ENCODE assay signal across 9 cellular contexts in the genomic region with DNA sequence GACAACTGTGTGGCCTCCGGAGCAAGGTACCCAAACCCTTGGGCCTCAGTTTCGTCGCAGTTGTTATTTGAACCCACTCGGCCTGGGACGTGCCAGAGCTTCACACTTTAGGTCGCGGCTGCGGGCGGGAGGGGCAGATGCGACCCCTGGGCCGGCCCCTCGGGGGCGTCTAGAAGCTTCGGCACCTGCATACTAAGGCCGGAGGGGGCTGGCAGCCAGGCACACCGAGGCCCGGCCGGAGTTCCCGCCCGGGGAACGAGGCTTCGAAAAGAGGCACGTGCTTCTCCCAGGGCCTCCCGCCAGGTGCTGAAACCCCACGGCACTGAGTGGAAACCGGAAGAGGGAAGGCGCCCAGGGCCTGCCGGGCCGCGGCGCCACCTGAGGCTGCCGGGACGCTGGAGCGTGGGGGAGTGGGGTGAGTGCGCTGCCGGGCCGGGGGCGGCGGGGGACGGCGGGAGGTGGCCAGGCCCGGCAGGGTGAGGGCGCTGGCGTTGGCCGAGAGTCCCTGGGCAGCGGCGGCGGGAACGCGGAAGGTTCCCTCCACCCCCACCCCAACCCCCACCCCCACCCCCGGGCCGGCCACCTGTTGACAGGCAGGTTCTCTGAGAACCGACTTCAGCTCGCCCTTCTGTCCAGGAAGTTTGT. TPM values are rescaled to one million over a fixed set of nuclear protein-coding genes. Genes with fewer than 3 reads are reported as not detected.
DNase-seq lines count a peak whose midpoint lies in the region; ATAC-seq, FAIRE-seq and TF ChIP-seq lines count a peak whose summit lies in the region.
"Had no signal": no experiment of that assay in that cellular context is flagged by ENCODE, and none has a peak within 500 bp of the region (broad histone marks: within the 10 kb centered on the region; RNA-seq: fewer than 3 reads in every experiment).

No MANE protein-coding gene starts in this region.

- no peak for TF ChIP-seq EP300 in GM12878 (IDR thresholded peaks at IDR 0.05; ENCODE audit: borderline replicate concordance in 1 of 2, control insufficient read depth in 1 of 2, low read depth in 2 of 2, low read length in 2 of 2)

- no peak overlapping the region for H2BK12ac ChIP-seq in mesenchymal stem cell (ENCODE audit: low read length in 2 of 2)

- POLR2A ChIA-PET in GM12878 (lab: Charles Lee) = no interaction called here
- POLR2A ChIA-PET in naive thymus-derived CD4-positive, alpha-beta T cell (lab: Charles Lee) = no interaction called here

- SMC1A ChIA-PET in GM12878 (lab: Charles Lee; ENCODE audit: uncharacterized antibody, unreplicated experiment) = no interaction called here

- no peak overlapping the region for H2BK5ac ChIP-seq in mesenchymal stem cell (ENCODE audit: low read depth, low read length, poor library complexity, severe bottlenecking)

- intact Hi-C loops in GM12878 (cut with micrococcal nuclease; ENCODE audit: unreplicated experiment) = loop anchor here (10.0 kb wide), 3 partner anchors 275 to 605 kb away; no protein-coding TSS in a partner anchor
- intact Hi-C loops in naive thymus-derived CD4-positive, alpha-beta T cell (cut with micrococcal nuclease) = loop anchor here in 1 of 2 donors (1.0 to 10.0 kb wide), 3 partner anchors 11 to 365 kb away; no protein-coding TSS in a partner anchor

- no peak for TF ChIP-seq RAD21 in GM12878 (IDR thresholded peaks at IDR 0.05; ENCODE audit: insufficient read depth, low read depth, low read length)

- H3K4me2 ChIP-seq in GM12878 (ENCODE audit: control insufficient read depth, insufficient read depth) (no peak overlapping the region), MM.1S (ENCODE audit: low read depth, low read length) (no peak overlapping the region), mesenchymal stem cell (ENCODE audit: low read length, poor library complexity, severe bottlenecking) (no peak overlapping the region)

- H3K4me3 Mint-ChIP-seq in naive thymus-derived CD4-positive, alpha-beta T cell = peak overlapping the region in 9 of 10 donors; percentile 56 to 77 (median 70)

- peaks cover 0 to 11% (median 0%) of the 10 kb centered on the region in 5 donors for H3K36me3 Mint-ChIP-seq in naive thymus-derived CD4-positive, alpha-beta T cell

- H3K4me3 ChIP-seq in GM12878 (0 out of 2 replicates have a peak overlapping the region, but pooled peaks have one; percentile 31), MM.1S (ENCODE audit: low read length) (no peak overlapping the region), mesenchymal stem cell (ENCODE audit: insufficient read depth in 1 of 2, low read depth in 1 of 2, low read length in 2 of 2) (peak overlapping the region in 1 of 2 experiments; percentile 41)
- H3K4me3 ChIP-seq in naive thymus-derived CD4-positive, alpha-beta T cell (ENCODE audit: low read length) = no peak overlapping the region
- H3K4me3 ChIP-seq: colonic mucosa had no signal

- peak overlapping the region in 1 of 9 donors; percentile 34 for H3K27ac Mint-ChIP-seq in naive thymus-derived CD4-positive, alpha-beta T cell

- no peak for TF ChIP-seq POLR2A in GM12878 (IDR thresholded peaks at IDR 0.05; ENCODE audit: low read depth, low read length)

- no peak overlapping the region for H2AK5ac ChIP-seq in mesenchymal stem cell (ENCODE audit: low read length, severe bottlenecking)

- peak; percentile 38 for DNase-seq in ACHN
- DNase-seq in GM13976 (ENCODE audit: low spot score) = peak; percentile 24
- no peak for DNase-seq in GM12878 (ENCODE audit: low read depth, low spot score)
- no peak for DNase-seq in naive thymus-derived CD4-positive, alpha-beta T cell
- DNase-seq in SIG-M5 (lab: John Stamatoyannopoulos, UW) = no peak
- DNase-seq in MM.1S = no peak
- no peak for DNase-seq in mesenchymal stem cell
- DNase-seq in UCSD-AML1 (lab: John Stamatoyannopoulos, UW; ENCODE audit: unreplicated experiment) = no peak
- DNase-seq: colonic mucosa had no signal

- H3K36me3 ChIP-seq in GM12878 (ENCODE audit: control insufficient read depth in 2 of 2, insufficient read depth in 2 of 2, low read length in 1 of 2) = no peaks in the 10 kb centered on the region; a peak in 1 of 4 replicates
- no peaks in the 10 kb centered on the region for H3K36me3 ChIP-seq in naive thymus-derived CD4-positive, alpha-beta T cell (ENCODE audit: control insufficient read depth in 2 of 3, insufficient read depth in 3 of 3, low read length in 3 of 3)
- H3K36me3 ChIP-seq in MM.1S (replicated peaks; ENCODE audit: insufficient read depth, low read length) = no peaks in the 10 kb centered on the region
- peaks cover 0 to 2% of the 10 kb centered on the region in 2 experiments for H3K36me3 ChIP-seq in mesenchymal stem cell (ENCODE audit: control insufficient read depth in 1 of 2, insufficient read depth in 2 of 2, low read depth in 1 of 2, low read length in 2 of 2)
- H3K36me3 ChIP-seq: colonic mucosa had no signal

- H2BK120ac ChIP-seq in mesenchymal stem cell (ENCODE audit: low read depth, low read length) = no peak overlapping the region

- no peaks in the 10 kb centered on the region for H3F3A ChIP-seq in MM.1S (ENCODE audit: insufficient read depth, low read length)

- H3K9ac ChIP-seq in GM12878 (ENCODE audit: control insufficient read depth, insufficient read depth, low read length) (no peak overlapping the region), MM.1S (ENCODE audit: low read length) (no peak overlapping the region), mesenchymal stem cell (ENCODE audit: low read length) (no peak overlapping the region)

- in situ Hi-C loops in ACHN (cut with HindIII; ENCODE audit: low pct_ligation_motif_present, low pct_unique_long_range_greater_than_20kb, low sequenced_read_pairs) (no loop called here), GM13976 (cut with MboI; ENCODE audit: low sequenced_read_pairs, unreplicated experiment) (no loop called here), GM12878 (cut with MboI) (no loop called here)

- peak overlapping the region; percentile 4; the same call in 1 of the 2 replicates for H2AFZ ChIP-seq in GM12878 (ENCODE audit: control insufficient read depth, low read depth, low read length)
- H2AFZ ChIP-seq in MM.1S (ENCODE audit: low read length) = no peak overlapping the region
- H2AFZ ChIP-seq in mesenchymal stem cell (ENCODE audit: low read depth, low read length) = no peak overlapping the region

- BruUV-seq in GM12878 (replicated peaks; lab: Mats Ljungman, UMichigan) = no TSS peak

- 28% methylated on average over 33 of the region's 54 CpGs for WGBS in GM12878 (ENCODE audit: insufficient coverage, insufficient replicate concordance, low lambda C conversion rate, missing lambda C conversion rate)
- WGBS in mesenchymal stem cell = 5% methylated on average over 24 of the region's 54 CpGs

- H3K4ac ChIP-seq in mesenchymal stem cell (ENCODE audit: low read depth in 1 of 2, low read length in 2 of 2) = no peak overlapping the region

- H3K9me3 ChIP-seq in GM12878 (replicated peaks; ENCODE audit: control insufficient read depth, insufficient read depth, low read length) (no peaks in the 10 kb centered on the region; the same call in 1 of the 3 replicates), MM.1S (replicated peaks; ENCODE audit: insufficient read depth, low read length) (no peaks in the 10 kb centered on the region), mesenchymal stem cell (ENCODE audit: control insufficient read depth, low read length) (no peaks in the 10 kb centered on the region)
- H3K9me3 ChIP-seq in naive thymus-derived CD4-positive, alpha-beta T cell (ENCODE audit: control insufficient read depth in 2 of 3, low read length in 3 of 3) = no peaks in the 10 kb centered on the region
- H3K9me3 ChIP-seq: colonic mucosa had no signal

- H3K79me1 ChIP-seq in mesenchymal stem cell (replicated peaks; ENCODE audit: low read length, poor library complexity, severe bottlenecking) = no peaks in the 10 kb centered on the region

- peaks cover 22 to 49% (median 43%) of the 10 kb centered on the region in 7 donors for H3K4me1 Mint-ChIP-seq in naive thymus-derived CD4-positive, alpha-beta T cell

- peaks cover 75 to 86% (median 82%) of the 10 kb centered on the region in 5 donors for H3K27me3 Mint-ChIP-seq in naive thymus-derived CD4-positive, alpha-beta T cell

- peak; percentile 62 for ATAC-seq in GM12878
- peak; percentile 24 for ATAC-seq in naive thymus-derived CD4-positive, alpha-beta T cell

- peaks cover 5 to 18% of the 10 kb centered on the region in 2 experiments for H3K27me3 ChIP-seq in GM12878 (replicated peaks in 1 of 2; ENCODE audit: control insufficient read depth in 2 of 2, insufficient read depth in 2 of 2, low read length in 1 of 2)
- peaks cover 1 to 15% of the 10 kb centered on the region in 2 donors for H3K27me3 ChIP-seq in naive thymus-derived CD4-positive, alpha-beta T cell (ENCODE audit: control insufficient read depth in 2 of 2, insufficient read depth in 2 of 2, low read length in 2 of 2)
- H3K27me3 ChIP-seq in MM.1S (replicated peaks; ENCODE audit: insufficient read depth, low read length) = no peaks in the 10 kb centered on the region
- H3K27me3 ChIP-seq in mesenchymal stem cell (ENCODE audit: control insufficient read depth in 1 of 2, insufficient read depth in 1 of 2, low read length in 2 of 2) = peaks cover 64 to 92% of the 10 kb centered on the region in 2 experiments

- no peak overlapping the region for H3K18ac ChIP-seq in mesenchymal stem cell (ENCODE audit: low read depth in 1 of 2, low read length in 2 of 2)

- no peak overlapping the region for H3K23ac ChIP-seq in mesenchymal stem cell (ENCODE audit: low read length in 2 of 2)

- TF ChIP-seq CTCF in GM13976 (IDR thresholded peaks at IDR 0.05; ENCODE audit: borderline replicate concordance, control extremely low read depth, extremely low read depth, insufficient read depth, missing control alignments) = no peak
- no peak for TF ChIP-seq CTCF in GM12878 (IDR thresholded peaks at IDR 0.05 in 2 of 3, conservative IDR thresholded peaks at IDR 0.05 in 1 of 3; ENCODE audit: control insufficient read depth in 2 of 3, extremely low read depth in 1 of 3, insufficient read depth in 1 of 3, low read depth in 3 of 3, low read length in 3 of 3)
- TF ChIP-seq CTCF in MM.1S (IDR thresholded peaks at IDR 0.05; ENCODE audit: low read length) = no peak

- no peak overlapping the region for H3K27ac ChIP-seq in GM12878 (ENCODE audit: control insufficient read depth, insufficient read depth)
- H3K27ac ChIP-seq in naive thymus-derived CD4-positive, alpha-beta T cell (ENCODE audit: low read depth, low read length) = no peak overlapping the region
- no peak overlapping the region for H3K27ac ChIP-seq in MM.1S (ENCODE audit: low read length)
- H3K27ac ChIP-seq in mesenchymal stem cell (ENCODE audit: low read length, poor library complexity, severe bottlenecking) = no peak overlapping the region
- H3K27ac ChIP-seq: colonic mucosa had no signal

- no peak overlapping the region for H2BK15ac ChIP-seq in mesenchymal stem cell (ENCODE audit: low read depth, poor library complexity, severe bottlenecking)

- H3K9me3 Mint-ChIP-seq in naive thymus-derived CD4-positive, alpha-beta T cell = peaks cover 0 to 28% (median 8%) of the 10 kb centered on the region in 11 donors

- H4K8ac ChIP-seq in mesenchymal stem cell (ENCODE audit: low read length) = no peak overlapping the region

- no peaks in the 10 kb centered on the region for H3K9me2 ChIP-seq in MM.1S (replicated peaks; ENCODE audit: insufficient read depth, low read length)

- no peak overlapping the region for H4K91ac ChIP-seq in mesenchymal stem cell (ENCODE audit: low read length)

- no peaks in the 10 kb centered on the region for H4K20me1 ChIP-seq in GM12878 (ENCODE audit: control insufficient read depth, insufficient read depth)
- H4K20me1 ChIP-seq in MM.1S (ENCODE audit: insufficient read depth, low read length) = no peaks in the 10 kb centered on the region

- no peak for FAIRE-seq in GM12878 (lab: Jason Lieb, UNC)

- H3K14ac ChIP-seq in mesenchymal stem cell (ENCODE audit: low read length in 2 of 2) = no peak overlapping the region

- H3K79me2 ChIP-seq in GM12878 (ENCODE audit: control insufficient read depth, insufficient read depth, low read length) (no peaks in the 10 kb centered on the region), MM.1S (ENCODE audit: low read length) (no peaks in the 10 kb centered on the region)

- H3K4me1 ChIP-seq in GM12878 (ENCODE audit: control insufficient read depth, insufficient read depth, low read length) (peaks cover 9% of the 10 kb centered on the region; the same call in 1 of the 2 replicates), MM.1S (ENCODE audit: low read length) (no peaks in the 10 kb centered on the region), mesenchymal stem cell (ENCODE audit: control insufficient read depth, insufficient read depth, low read depth, low read length) (peaks cover 27% of the 10 kb centered on the region)
- H3K4me1 ChIP-seq in naive thymus-derived CD4-positive, alpha-beta T cell (ENCODE audit: control insufficient read depth in 2 of 2, insufficient read depth in 2 of 2, low read length in 2 of 2) = peaks cover 0 to 16% of the 10 kb centered on the region in 2 donors

- RAD21 ChIA-PET in GM12878 (lab: Charles Lee; ENCODE audit: unreplicated experiment) = no interaction called here

- CTCF ChIA-PET in GM12878 (lab: Yijun Ruan, JAX) = no interaction called here
- CTCF ChIA-PET in naive thymus-derived CD4-positive, alpha-beta T cell (lab: Charles Lee) = no interaction called here

RNA-seq across cellular contexts. Expression of a gene that starts 8.9 kb away (rescaled TPM):
- 4.4 and 11.1 TPM in 2 replicates for total RNA-seq in GM12878 (2013; cell fraction: nucleolus; rRNA removed)
- total RNA-seq in GM12878 (2014; rRNA removed) = 0.49 TPM in 1 of 2 replicates, not detected in the other
- 0.04 TPM in 1 of 2 replicates, not detected in the other for total RNA-seq in GM12878 (2014; rRNA removed; fragmentation: Illumina TruSeq; extraction: Trizol)
- 0.35 and 0.67 TPM in 2 replicates for total RNA-seq in GM12878 (2021)
- not detected for polyA plus RNA-seq in GM12878 (2011; ENCODE audit: low read depth)
- 0.26 TPM in 1 of 2 replicates, not detected in the other for polyA plus RNA-seq in GM12878 (2011; rRNA removed)
- 0.12 and 0.28 TPM in 2 replicates for polyA plus RNA-seq in GM12878 (2011; cell fraction: cytosol; rRNA removed)
- polyA plus RNA-seq in GM12878 (2011; cell fraction: nucleus; rRNA removed) = 2.3 and 3.1 TPM in 2 replicates
- polyA plus RNA-seq in GM12878 (2012) = 0.12 and 0.28 TPM in 2 replicates
- polyA plus RNA-seq in GM12878 (2014; fragmentation: Illumina TruSeq; extraction: Trizol) = 0.06 TPM in 1 of 2 replicates, not detected in the other
- polyA plus RNA-seq in GM12878 (2014; fragmentation: Nextera tagmentation; extraction: Ambion mirVana) = under 1 TPM in 1 of 2 experiments, not detected in 1; 0.04 TPM
- 0.09 and 0.33 TPM in 2 replicates for polyA plus RNA-seq in GM12878 (2014; rRNA removed)
- polyA plus RNA-seq in GM12878 (2016; fragmentation: Nextera tagmentation; extraction: Ambion mirVana) = under 1 TPM; 0.20 to 0.35 TPM
- polyA minus RNA-seq in GM12878 (2011; rRNA and poly(A)+ RNA removed) = 0.37 and 1.6 TPM in 2 replicates
- polyA minus RNA-seq in GM12878 (2011; cell fraction: cytosol; rRNA and poly(A)+ RNA removed) = 0.40 and 1.2 TPM in 2 replicates
- 6.9 and 10.2 TPM in 2 replicates for polyA minus RNA-seq in GM12878 (2011; cell fraction: nucleus; rRNA and poly(A)+ RNA removed)
- total RNA-seq in naive thymus-derived CD4-positive, alpha-beta T cell = not detected
- not detected for polyA plus RNA-seq in naive thymus-derived CD4-positive, alpha-beta T cell
- 0.01 TPM for polyA plus RNA-seq in mesenchymal stem cell (2013, experiment 1 of 2)
- not detected for polyA plus RNA-seq in mesenchymal stem cell (2013, experiment 2 of 2)
- total RNA-seq: colonic mucosa had no signal

Comparison
In these comparisons a context has a peak if more than half of its experiments do, and no peak if none do; other contexts are left out.
1. DNase-seq: peak in ACHN (single experiment) and GM13976 (single experiment); none in GM12878 (single experiment), naive thymus-derived CD4-positive, alpha-beta T cell (0 of 9), SIG-M5 (single experiment), MM.1S (single experiment), mesenchymal stem cell (single experiment) and UCSD-AML1 (single experiment).